In the genomic region with DNA sequence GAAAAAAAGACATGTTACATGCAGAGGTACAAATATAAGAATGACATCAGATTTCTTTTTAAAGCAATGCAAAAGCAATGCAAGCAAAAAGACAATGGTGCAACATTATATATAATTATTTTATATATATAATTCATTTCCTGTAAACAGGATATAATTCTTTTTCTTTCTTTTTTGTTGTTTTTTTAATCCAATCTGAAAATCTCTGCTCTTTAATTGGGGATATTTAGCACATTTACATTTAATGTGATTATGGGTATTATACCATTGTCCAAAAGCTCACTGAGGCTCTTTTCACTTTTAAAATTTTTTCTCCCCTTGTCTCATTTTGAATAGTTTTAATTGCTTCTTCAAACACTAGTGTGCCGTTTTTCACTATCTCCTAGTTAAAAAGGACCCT, we compare ENCODE assay signal across 25 cellular contexts.
DNase-seq lines count a peak whose midpoint lies in the region; ATAC-seq, FAIRE-seq and TF ChIP-seq lines count a peak whose summit lies in the region.
"Had no signal": no experiment of that assay in that cellular context is flagged by ENCODE, and none has a peak within 500 bp of the region (broad histone marks: within the 10 kb centered on the region; RNA-seq: fewer than 3 reads in every experiment).

No MANE protein-coding gene starts in this region.

- no peak overlapping the region for H3K18ac ChIP-seq in H1 (ENCODE audit: extremely low read depth, low read length)

- H2BK120ac ChIP-seq in H1 (replicated peaks; ENCODE audit: low read depth, low read length), result no peak overlapping the region

- CTCF ChIA-PET in HEK293 (lab: Yijun Ruan, JAX), result interaction anchor here (0.7 kb wide), 1 partner anchor 253 kb away, joined by 5 read pairs; no protein-coding TSS in a partner anchor
- CTCF ChIA-PET in H1 (lab: Charles Lee; ENCODE audit: partially characterized antibody), result no interaction called here

- no peak for DNase-seq in H1 (ENCODE audit: low read depth in 1 of 2, low spot score in 2 of 2)
- DNase-seq in stimulated activated naive B cell treated with anti-CD40 and anti-IgM and Interleukin-4, amounts not matched to agents 10 μg/mL and 1 μg/mL and 100 μg/mL, for 72 hours, result no peak
- no peak for DNase-seq in ecto neural progenitor cell (ENCODE audit: low spot score)
- DNase-seq: 8988T; ACHN; BE2C; C1 segment of cervical spinal cord; CD4-positive, alpha-beta memory T cell; CD4-positive, CD25-positive, alpha-beta regulatory T cell; CD8-positive, alpha-beta memory T cell; COR-L47; DMS 273 treated with DMSO at 0.1 percent for 48 hours; DMS153; DMS79; DND-41; EL; GF-D8 had no signal

- WGBS in H1 (ENCODE audit: extremely low coverage in 1 of 2, insufficient coverage in 1 of 2, insufficient read length in 1 of 2, insufficient replicate concordance in 2 of 2, low coverage in 1 of 2, low lambda C conversion rate in 2 of 2, missing lambda C conversion rate in 1 of 2), 2 experiments, result 79% methylated on average over 1 of the region's 1 CpG; no CpG with 5 or more reads in 1 of the 2 experiments

- H3K79me1 ChIP-seq in H1 (ENCODE audit: low read depth, low read length), result no peaks in the 10 kb centered on the region

- no peak overlapping the region for H3K4me3 ChIP-seq in HEK293 (ENCODE audit: low read depth, low read length)
- no peak overlapping the region for H3K4me3 ChIP-seq in HUES48 (ENCODE audit: low read depth, low read length)
- H3K4me3 ChIP-seq in H1 (ENCODE audit: extremely low read depth in 1 of 4, insufficient read depth in 2 of 4, low read depth in 3 of 4, low read length in 4 of 4), result no peak overlapping the region
- H3K4me3 ChIP-seq: BLaER1 had no signal

- no peaks in the 10 kb centered on the region for H3K79me2 ChIP-seq in H1 (ENCODE audit: control insufficient read depth in 1 of 2, insufficient read depth in 2 of 2, low read length in 2 of 2)

- H3K4me1 Mint-ChIP-seq in stimulated activated naive B cell treated with anti-CD40 and anti-IgM and Interleukin-4, amounts not matched to agents 10 μg/mL and 1 μg/mL and 100 μg/mL, for 72 hours, result no peaks in the 10 kb centered on the region
- H3K4me1 Mint-ChIP-seq: CD14-positive monocyte; CD4-positive, alpha-beta memory T cell; CD4-positive, CD25-positive, alpha-beta regulatory T cell; CD8-positive, alpha-beta memory T cell had no signal

- H3K27me3 Mint-ChIP-seq in stimulated activated naive B cell treated with anti-CD40 and anti-IgM and Interleukin-4, amounts not matched to agents 10 μg/mL and 1 μg/mL and 100 μg/mL, for 72 hours, result peaks cover 0 to 13% of the 10 kb centered on the region in 2 donors

- H3K4me1 ChIP-seq in HEK293 (ENCODE audit: control insufficient read depth, insufficient read depth, low read length) (no peaks in the 10 kb centered on the region), HUES48 (ENCODE audit: control insufficient read depth, insufficient read depth, low read length) (peaks cover 15% of the 10 kb centered on the region), H1 (replicated peaks in 1 of 4; ENCODE audit: control insufficient read depth in 3 of 4, insufficient read depth in 4 of 4, low read length in 3 of 4) (no peaks in the 10 kb centered on the region)
- H3K4me1 ChIP-seq: BE2C, BLaER1 had no signal

- TF ChIP-seq EP300 in H1 (IDR thresholded peaks at IDR 0.05; ENCODE audit: borderline replicate concordance in 1 of 2, low read depth in 2 of 2, low read length in 2 of 2), result no peak

- no peak overlapping the region for H4K91ac ChIP-seq in H1 (replicated peaks; ENCODE audit: insufficient read length, low read length)

- H3K9ac ChIP-seq in HUES48 (ENCODE audit: low read depth, low read length), result no peak overlapping the region
- H3K9ac ChIP-seq in H1 (replicated peaks in 1 of 4; ENCODE audit: extremely low read depth in 1 of 4, low read depth in 3 of 4, low read length in 3 of 4), result no peak overlapping the region
- H3K9ac ChIP-seq: BLaER1 had no signal

- no peak overlapping the region for H2BK15ac ChIP-seq in H1 (ENCODE audit: low read length)

- TF ChIP-seq RAD21 in H1 (IDR thresholded peaks at IDR 0.05 in 1 of 2, conservative IDR thresholded peaks at IDR 0.05 in 1 of 2; ENCODE audit: low read depth in 2 of 2, low read length in 2 of 2), result no peak

- no peak overlapping the region for H2BK5ac ChIP-seq in H1 (ENCODE audit: low read depth, low read length)

- H4K5ac ChIP-seq in H1 (ENCODE audit: insufficient read length, low read depth, low read length), result no peak overlapping the region

- H3K27me3 ChIP-seq in HUES48 (ENCODE audit: control insufficient read depth, insufficient read depth, low read length) (no peaks in the 10 kb centered on the region), H1 (replicated peaks in 1 of 4; ENCODE audit: control insufficient read depth in 3 of 4, extremely low read depth in 1 of 4, insufficient read depth in 3 of 4, low read length in 3 of 4) (no peaks in the 10 kb centered on the region; a peak in 1 of 7 replicates)
- H3K27me3 ChIP-seq: BE2C, BLaER1 had no signal

- no peak overlapping the region for H2AFZ ChIP-seq in H1 (ENCODE audit: low read length)

- no peak overlapping the region for H3K4ac ChIP-seq in H1 (replicated peaks; ENCODE audit: insufficient read length, low read depth, low read length)

- H2BK20ac ChIP-seq in H1 (ENCODE audit: low read length), result peak overlapping the region; percentile 61; the same call in 1 of the 2 replicates

- H3K27ac Mint-ChIP-seq in stimulated activated naive B cell treated with anti-CD40 and anti-IgM and Interleukin-4, amounts not matched to agents 10 μg/mL and 1 μg/mL and 100 μg/mL, for 72 hours, result no peak overlapping the region
- H3K27ac Mint-ChIP-seq: CD4-positive, alpha-beta memory T cell; CD4-positive, CD25-positive, alpha-beta regulatory T cell; CD8-positive, alpha-beta memory T cell had no signal

- no peak overlapping the region for H2AK5ac ChIP-seq in H1 (ENCODE audit: low read depth, low read length)

- H3K23me2 ChIP-seq in H1 (ENCODE audit: low read depth, low read length), result peaks cover 1% of the 10 kb centered on the region; the same call in 1 of the 2 replicates

- no peak for ATAC-seq in stimulated activated naive B cell treated with anti-CD40 and anti-IgM and Interleukin-4, amounts not matched to agents 10 μg/mL and 1 μg/mL and 100 μg/mL, for 72 hours (replicated peaks)

- no peak for TF ChIP-seq POLR2A in H1 (IDR thresholded peaks at IDR 0.05; ENCODE audit: control extremely low read depth in 1 of 2, low read depth in 2 of 2, low read length in 2 of 2)

- H2BK12ac ChIP-seq in H1 (ENCODE audit: low read depth, low read length), result no peak overlapping the region

- no peak overlapping the region for H3K4me3 Mint-ChIP-seq in stimulated activated naive B cell treated with anti-CD40 and anti-IgM and Interleukin-4, amounts not matched to agents 10 μg/mL and 1 μg/mL and 100 μg/mL, for 72 hours
- H3K4me3 Mint-ChIP-seq: CD14-positive monocyte; CD4-positive, alpha-beta memory T cell; CD4-positive, CD25-positive, alpha-beta regulatory T cell; CD8-positive, alpha-beta memory T cell had no signal

- H3K36me3 Mint-ChIP-seq in stimulated activated naive B cell treated with anti-CD40 and anti-IgM and Interleukin-4, amounts not matched to agents 10 μg/mL and 1 μg/mL and 100 μg/mL, for 72 hours, result peaks cover 3 to 6% of the 10 kb centered on the region in 2 donors
- H3K36me3 Mint-ChIP-seq: CD4-positive, alpha-beta memory T cell; CD4-positive, CD25-positive, alpha-beta regulatory T cell had no signal

- no peak overlapping the region for H3K23ac ChIP-seq in H1 (ENCODE audit: insufficient read length)

- FAIRE-seq in H1 (lab: Jason Lieb, UNC), result no peak
- FAIRE-seq: A204.1, G401.6, GM12891, GM19239 had no signal

- peaks cover 20 to 25% of the 10 kb centered on the region in 2 donors for H3K9me3 Mint-ChIP-seq in stimulated activated naive B cell treated with anti-CD40 and anti-IgM and Interleukin-4, amounts not matched to agents 10 μg/mL and 1 μg/mL and 100 μg/mL, for 72 hours

- TF ChIP-seq CTCF in HEK293 (tag by site-specific recombination; IDR thresholded peaks at IDR 0.05) (no peak), H1 (IDR thresholded peaks at IDR 0.05; ENCODE audit: control extremely low read depth in 1 of 3, insufficient read depth in 1 of 3, low read depth in 1 of 3, low read length in 3 of 3) (no peak)

- H3K36me3 ChIP-seq in HEK293 (ENCODE audit: control insufficient read depth in 2 of 2, insufficient read depth in 1 of 2, low read length in 2 of 2) (no peaks in the 10 kb centered on the region), HUES48 (ENCODE audit: control insufficient read depth, insufficient read depth, low read length) (no peaks in the 10 kb centered on the region), H1 (ENCODE audit: control insufficient read depth in 2 of 4, insufficient read depth in 4 of 4, low read length in 3 of 4) (peaks cover 0 to 5% (median 0%) of the 10 kb centered on the region in 4 experiments; a peak in 2 of 8 replicates)
- H3K36me3 ChIP-seq: BE2C, BLaER1 had no signal

- no peaks in the 10 kb centered on the region for H4K20me1 ChIP-seq in H1 (replicated peaks in 1 of 2; ENCODE audit: control insufficient read depth in 1 of 2, insufficient read depth in 2 of 2, low read length in 2 of 2)
- H4K20me1 ChIP-seq: BLaER1 had no signal

- H3K27ac ChIP-seq in HEK293 (ENCODE audit: extremely low read depth, low read depth, low read length) (no peak overlapping the region), HUES48 (ENCODE audit: low read depth, low read length) (peak overlapping the region; percentile 50), H1 (ENCODE audit: low read depth, low read length) (no peak overlapping the region)
- H3K27ac ChIP-seq: BLaER1 had no signal

- H3K56ac ChIP-seq in H1 (replicated peaks; ENCODE audit: insufficient read length, low read depth, low read length), result no peak overlapping the region

- H4K8ac ChIP-seq in H1 (ENCODE audit: extremely low read depth, insufficient read depth, low read length), result no peak overlapping the region

- H3K14ac ChIP-seq in H1 (ENCODE audit: insufficient read length), result no peak overlapping the region

- H3K4me2 ChIP-seq in H1 (ENCODE audit: insufficient read depth in 1 of 2, low read depth in 2 of 2, low read length in 2 of 2), result no peak overlapping the region
- H3K4me2 ChIP-seq: BLaER1 had no signal

- POLR2A ChIA-PET in HEK293 (lab: Yijun Ruan, JAX) (no interaction called here), H1 (lab: Charles Lee; ENCODE audit: partially characterized antibody) (no interaction called here)

- H3K9me3 ChIP-seq in HEK293 (ENCODE audit: control insufficient read depth, insufficient read depth, low read depth, low read length), result no peaks in the 10 kb centered on the region
- peaks cover 9% of the 10 kb centered on the region for H3K9me3 ChIP-seq in HUES48 (ENCODE audit: control insufficient read depth, insufficient read depth, low read length)
- peaks cover 9 to 21% of the 10 kb centered on the region in 2 experiments; a peak in 1 of 4 replicates for H3K9me3 ChIP-seq in H1 (ENCODE audit: insufficient read depth in 2 of 2, low read depth in 1 of 2, low read length in 1 of 2)
- H3K9me3 ChIP-seq: BE2C had no signal

TF ChIP-seq in HEK293, 187 proteins besides CTCF, POLR2A, EP300 and RAD21 (continues in another document):
- TF ChIP-seq SETDB1 (IDR thresholded peaks at IDR 0.05; ENCODE audit: insufficient read length, low read length), result peak; percentile 25

TF ChIP-seq in H1, 55 proteins besides CTCF, POLR2A, EP300 and RAD21 (continues in another document):
- TF ChIP-seq, protein P1, sequence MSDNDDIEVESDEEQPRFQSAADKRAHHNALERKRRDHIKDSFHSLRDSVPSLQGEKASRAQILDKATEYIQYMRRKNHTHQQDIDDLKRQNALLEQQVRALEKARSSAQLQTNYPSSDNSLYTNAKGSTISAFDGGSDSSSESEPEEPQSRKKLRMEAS (IDR thresholded peaks at IDR 0.05), result no peak
